Comparison of ENCODE assay signal across 1 cellular context in genomic region chrX:133402042-133402453, GRCh38.
TF ChIP-seq lines count a peak whose summit lies in the region.

No MANE protein-coding gene starts in this region.

TF ChIP-seq in HEK293, 187 proteins besides CTCF, POLR2A, EP300 and RAD21 (continued from another document):
- TF ChIP-seq ZNF792 (tag by site-specific recombination; IDR thresholded peaks at IDR 0.05) (no peak), BCL11B (tag by site-specific recombination; IDR thresholded peaks at IDR 0.05; ENCODE audit: low read depth) (no peak), OSR2 (tag by site-specific recombination; IDR thresholded peaks at IDR 0.05) (peak; percentile 61; the same call in 1 of the 2 replicates), TCF7L2 (IDR thresholded peaks at IDR 0.05; ENCODE audit: borderline replicate concordance, low read depth, low read length) (no peak), ZNF292 (tag by site-specific recombination; IDR thresholded peaks at IDR 0.05; ENCODE audit: borderline replicate concordance, low read depth) (no peak)
TF ChIP-seq in HEK293: peak in this region for 13.
